9 cellular contexts compared by ENCODE assay signal in the genomic region with DNA sequence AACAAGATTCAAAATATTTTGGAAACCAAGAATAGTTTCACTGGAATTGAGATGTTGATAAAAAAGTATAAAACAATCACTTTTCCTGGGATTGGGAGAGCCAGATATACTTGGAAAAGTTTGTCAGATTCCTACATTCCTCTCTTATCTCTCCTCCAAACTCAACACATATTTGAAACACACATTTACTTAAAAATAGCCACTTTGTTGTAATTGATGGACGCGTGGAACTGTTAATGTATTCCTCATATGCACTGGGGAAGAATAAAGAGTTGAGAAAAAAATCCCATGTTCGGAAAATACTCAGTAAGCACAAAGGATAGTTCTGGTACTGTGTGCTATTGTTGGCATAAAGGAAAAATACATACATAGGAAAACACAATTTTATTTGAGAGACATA.
"Had no signal": no experiment of that assay in that cellular context is flagged by ENCODE, and none has a peak within 500 bp of the region (broad histone marks: within the 10 kb centered on the region; RNA-seq: fewer than 3 reads in every experiment).

No MANE protein-coding gene starts in this region.

- H3K4me3 Mint-ChIP-seq: GM23338, H9, IgD-negative memory B cell had no signal

- H3K27me3 Mint-ChIP-seq: IgD-negative memory B cell had no signal

- H3K4me2 ChIP-seq: GM23338 had no signal

- H3K36me3 Mint-ChIP-seq: IgD-negative memory B cell had no signal

- FAIRE-seq: H1, H54, HepG2 had no signal

- H3K4me3 ChIP-seq: GM23338 had no signal

- H3K4me1 Mint-ChIP-seq: GM23338, H9, IgD-negative memory B cell had no signal

- H3K27ac Mint-ChIP-seq: GM23338, H9, IgD-negative memory B cell had no signal

- DNase-seq: H9, HCEC 1CT, KBM-7 had no signal

- H3K9me3 Mint-ChIP-seq: GM23338, H9 had no signal

- H3K27ac ChIP-seq: HL-60 had no signal

- ATAC-seq: GM23338, HepG2 had no signal

- H2AFZ ChIP-seq: GM23338 had no signal
